In genomic region chr1:37763791-37764741, GRCh38 we compare ENCODE assay signal across 9 cellular contexts. TPM values are rescaled to one million over a fixed set of nuclear protein-coding genes. Genes with fewer than 3 reads are reported as not detected.
A peak's percentile ranks its signal among the peaks of the same experiment; 100 is the strongest.
DNase-seq lines count a peak whose midpoint lies in the region; ATAC-seq, FAIRE-seq and TF ChIP-seq lines count a peak whose summit lies in the region.
"Had no signal": no experiment of that assay in that cellular context is flagged by ENCODE, and none has a peak within 500 bp of the region (broad histone marks: within the 10 kb centered on the region; RNA-seq: fewer than 3 reads in every experiment).

No MANE protein-coding gene starts in this region.

- ATAC-seq in DND-41 (ENCODE audit: insufficient read depth, low read depth) (peak; percentile 73), HG02970 (IDR thresholded peaks at IDR 0.05; ENCODE audit: low FRiP score, unreplicated experiment) (no peak)

- no peak overlapping the region for H3K4me2 ChIP-seq in DND-41 (ENCODE audit: insufficient read depth, low read length)

- H3K27me3 ChIP-seq in DND-41 (ENCODE audit: insufficient read depth, low read length, poor library complexity), result peaks cover 7% of the 10 kb centered on the region
- peaks cover 47% of the 10 kb centered on the region for H3K27me3 ChIP-seq in MG63

- H3K36me3 ChIP-seq in DND-41 (ENCODE audit: insufficient read depth, low read length) (no peaks in the 10 kb centered on the region), MG63 (no peaks in the 10 kb centered on the region), kidney (ENCODE audit: control insufficient read depth in 1 of 2, insufficient read depth in 2 of 2, low read length in 2 of 2) (no peaks in the 10 kb centered on the region)

- no peaks in the 10 kb centered on the region for H3K4me1 ChIP-seq in DND-41 (ENCODE audit: insufficient read depth, low read length)
- no peaks in the 10 kb centered on the region for H3K4me1 ChIP-seq in kidney (ENCODE audit: control insufficient read depth in 1 of 2, insufficient read depth in 1 of 2, low read depth in 1 of 2, low read length in 2 of 2)

- no peak overlapping the region for H3K9ac ChIP-seq in DND-41 (ENCODE audit: low read depth, low read length)
- no peak overlapping the region for H3K9ac ChIP-seq in kidney (ENCODE audit: low read length in 2 of 2)

- no peak overlapping the region for H2AFZ ChIP-seq in DND-41 (ENCODE audit: low read depth, low read length)

- FAIRE-seq in kidney (lab: Jason Lieb, UNC) (no peak), urothelium cell line (lab: Jason Lieb, UNC) (no peak), GM19239 (lab: Jason Lieb, UNC) (no peak)

- intact Hi-C loops in kidney (cut with DNase I), result no loop called here

- no peaks in the 10 kb centered on the region for H3K9me3 ChIP-seq in DND-41 (ENCODE audit: insufficient read depth, low read length, severe bottlenecking)
- H3K9me3 ChIP-seq in MG63, result no peaks in the 10 kb centered on the region
- H3K9me3 ChIP-seq in kidney (ENCODE audit: control insufficient read depth in 1 of 2, low read length in 2 of 2), result no peaks in the 10 kb centered on the region

- peak; percentile 58 for DNase-seq in DND-41
- peak; percentile 32 for DNase-seq in MG63
- DNase-seq in activated naive CD4-positive, alpha-beta T cell treated with anti-CD3 and anti-CD28 coated beads, Interleukin-2, amount 50 U/mL, for 16 hours, result peak; percentile 47
- peak; percentile 61 for DNase-seq in kidney
- peak; percentile 67 for DNase-seq in urothelium cell line (ENCODE audit: low spot score)
- DNase-seq in GM19239 (ENCODE audit: insufficient read length, low spot score), result no peak
- DNase-seq in midbrain (lab: John Stamatoyannopoulos, UW), result no peak

- H3K79me2 ChIP-seq in DND-41 (ENCODE audit: insufficient read depth, low read length), result no peaks in the 10 kb centered on the region

- H3K4me3 ChIP-seq in DND-41 (ENCODE audit: low read depth in 1 of 2, low read length in 2 of 2) (no peak overlapping the region), MG63 (no peak overlapping the region), kidney (ENCODE audit: low read length in 2 of 2) (no peak overlapping the region)

- H4K20me1 ChIP-seq in DND-41 (ENCODE audit: insufficient read depth, low read length), result peaks cover 7% of the 10 kb centered on the region

- no peak for TF ChIP-seq CTCF in DND-41 (IDR thresholded peaks at IDR 0.05; ENCODE audit: borderline replicate concordance, extremely low read depth, low read length, poor library complexity, severe bottlenecking)
- no peak for TF ChIP-seq CTCF in kidney (IDR thresholded peaks at IDR 0.05; ENCODE audit: borderline replicate concordance, extremely low read depth, insufficient read depth)

- no peak overlapping the region for H3K27ac ChIP-seq in DND-41 (ENCODE audit: low read length)
- H3K27ac ChIP-seq in kidney (ENCODE audit: low read depth in 2 of 2, low read length in 2 of 2), result no peak overlapping the region

RNA-seq across cellular contexts. Expression of gene EPHA10, which starts 0.9 kb away (rescaled TPM):
- total RNA-seq in MG63 (2014; rRNA removed; shearing (Covaris generic); ENCODE audit: low replicate concordance), result not detected in 2 replicates
- 0.88 TPM for total RNA-seq in kidney
- polyA plus RNA-seq in kidney (ENCODE audit: insufficient read depth, low read depth, low replicate concordance), result not detected
- total RNA-seq: subcutaneous adipose tissue had no signal

RNA-seq across cellular contexts. Expression of gene MANEAL, which starts 29.6 kb away (rescaled TPM):
- 8.8 and 15.0 TPM in 2 replicates for total RNA-seq in MG63 (2014; rRNA removed; shearing (Covaris generic); ENCODE audit: low replicate concordance)
- total RNA-seq in kidney, result 4.7 TPM
- 4.6 TPM for polyA plus RNA-seq in kidney (ENCODE audit: insufficient read depth, low read depth, low replicate concordance)

RNA-seq across cellular contexts. Expression of gene C1orf122, which starts 43.5 kb away (rescaled TPM):
- total RNA-seq in MG63 (2014; rRNA removed; shearing (Covaris generic); ENCODE audit: low replicate concordance), result 22.3 and 68.2 TPM in 2 replicates
- total RNA-seq in kidney, result 37.2 TPM
- 147 TPM for polyA plus RNA-seq in kidney (ENCODE audit: insufficient read depth, low read depth, low replicate concordance)

RNA-seq across cellular contexts. Expression of gene YRDC, which starts 43.9 kb away (rescaled TPM):
- total RNA-seq in MG63 (2014; rRNA removed; shearing (Covaris generic); ENCODE audit: low replicate concordance), result 34.7 and 37.8 TPM in 2 replicates
- 9.0 TPM for total RNA-seq in kidney
- polyA plus RNA-seq in kidney (ENCODE audit: insufficient read depth, low read depth, low replicate concordance), result 11.0 TPM

Comparison
In these comparisons a context has a peak if more than half of its experiments do, and no peak if none do; other contexts are left out.
1. DNase-seq: peak in DND-41 (single experiment), MG63 (single experiment), activated naive CD4-positive, alpha-beta T cell treated with anti-CD3 and anti-CD28 coated beads, Interleukin-2, amount 50 U/mL, for 16 hours (single experiment), kidney (single experiment) and urothelium cell line (single experiment); none in GM19239 (single experiment) and midbrain (single experiment).